9 cellular contexts compared by ENCODE assay signal in the genomic region with DNA sequence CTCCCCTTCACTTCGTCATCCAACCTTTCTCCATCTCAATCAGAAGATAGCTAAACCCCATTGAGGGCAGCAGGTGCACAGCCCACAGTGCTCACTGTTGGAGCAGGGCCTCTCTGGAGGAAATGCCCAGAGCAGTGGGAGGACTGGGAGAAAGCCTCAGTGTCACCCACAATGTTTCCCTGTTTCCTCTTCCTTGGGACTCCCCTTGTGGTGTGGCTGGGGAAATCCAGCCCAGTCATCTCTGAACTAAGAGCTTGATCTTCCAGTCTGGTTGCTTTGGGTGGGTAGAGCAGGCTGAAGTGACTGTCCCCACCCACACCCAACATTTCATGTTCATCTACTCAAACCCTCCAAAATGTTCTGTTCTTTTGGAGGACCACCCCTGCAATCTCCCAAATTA. TPM values are rescaled to one million over a fixed set of nuclear protein-coding genes. Genes with fewer than 3 reads are reported as not detected.
DNase-seq lines count a peak whose midpoint lies in the region; ATAC-seq, FAIRE-seq and TF ChIP-seq lines count a peak whose summit lies in the region.
"Had no signal": no experiment of that assay in that cellular context is flagged by ENCODE, and none has a peak within 500 bp of the region (broad histone marks: within the 10 kb centered on the region; RNA-seq: fewer than 3 reads in every experiment).

No MANE protein-coding gene starts in this region.

- no peak overlapping the region for H3K23ac ChIP-seq in neuronal stem cell (ENCODE audit: low read depth, low read length, poor library complexity)

- H2BK5ac ChIP-seq in neuronal stem cell (ENCODE audit: low read length): no peak overlapping the region

- H3K79me2 ChIP-seq in osteoblast (ENCODE audit: insufficient read depth, low read length): no peaks in the 10 kb centered on the region
- H3K79me2 ChIP-seq: parathyroid adenoma had no signal

- no peak overlapping the region for H3K4ac ChIP-seq in neuronal stem cell (ENCODE audit: low read length)

- no peak for TF ChIP-seq POLR2A in GM18505 (IDR thresholded peaks at IDR 0.05; ENCODE audit: borderline replicate concordance, extremely low read depth, insufficient read depth, insufficient read length)

- peak; percentile 86 for DNase-seq in activated CD4-positive, alpha-beta T cell treated with anti-CD3 and anti-CD28 coated beads for 48 hours
- DNase-seq in osteoblast (ENCODE audit: insufficient read length, low spot score, missing footprints) (no peak), neuronal stem cell (ENCODE audit: low spot score) (no peak), RCC 7860 (ENCODE audit: low spot score) (no peak), NCI-H345 (lab: John Stamatoyannopoulos, UW) (no peak), NCI-H1417 treated with DMSO at 0.1 percent for 48 hours (lab: John Stamatoyannopoulos, UW) (no peak)

- H2BK120ac ChIP-seq in neuronal stem cell (ENCODE audit: low read depth, low read length): no peak overlapping the region

- H3K4me3 ChIP-seq in osteoblast (ENCODE audit: insufficient read depth, low read length) (no peak overlapping the region), neuronal stem cell (ENCODE audit: low read length in 2 of 2) (no peak overlapping the region)

- no peak overlapping the region for H3K14ac ChIP-seq in neuronal stem cell (ENCODE audit: low read length)

- WGBS in neuronal stem cell (ENCODE audit: extremely low coverage in 2 of 2, insufficient read length in 2 of 2, insufficient replicate concordance in 1 of 2), 2 donors: no CpG with 5 or more reads among the region's 1 CpG

- H3K9me3 ChIP-seq in osteoblast (ENCODE audit: low read depth, low read length): no peaks in the 10 kb centered on the region
- H3K9me3 ChIP-seq in neuronal stem cell (replicated peaks in 1 of 2; ENCODE audit: control insufficient read depth in 2 of 2, insufficient read depth in 1 of 2, low read depth in 1 of 2, low read length in 2 of 2): no peaks in the 10 kb centered on the region

- no peaks in the 10 kb centered on the region for H3K36me3 ChIP-seq in osteoblast (ENCODE audit: insufficient read depth, low read length)
- no peaks in the 10 kb centered on the region for H3K36me3 ChIP-seq in neuronal stem cell (replicated peaks in 1 of 2; ENCODE audit: control insufficient read depth in 2 of 2, insufficient read depth in 2 of 2, low read length in 2 of 2)

- no peak overlapping the region for H4K91ac ChIP-seq in neuronal stem cell (ENCODE audit: low read depth, low read length, poor library complexity)

- H3K18ac ChIP-seq in neuronal stem cell (ENCODE audit: low read length): no peak overlapping the region

- no peak overlapping the region for H2AFZ ChIP-seq in osteoblast (ENCODE audit: low read length)
- H2AFZ ChIP-seq in neuronal stem cell (ENCODE audit: low read length): no peak overlapping the region
- H2AFZ ChIP-seq: parathyroid adenoma had no signal

- H2AK5ac ChIP-seq in neuronal stem cell (ENCODE audit: low read depth, low read length): no peak overlapping the region

- H3K4me2 ChIP-seq in osteoblast (ENCODE audit: insufficient read depth, low read length) (no peak overlapping the region), neuronal stem cell (ENCODE audit: insufficient read depth, low read length, poor library complexity, severe bottlenecking) (no peak overlapping the region)

- H4K8ac ChIP-seq in neuronal stem cell (ENCODE audit: low read depth, low read length): no peak overlapping the region

- TF ChIP-seq CTCF in osteoblast (IDR thresholded peaks at IDR 0.05; ENCODE audit: extremely low read depth, low read depth, low read length): peak; percentile 30

- no peaks in the 10 kb centered on the region for H3K27me3 ChIP-seq in osteoblast (ENCODE audit: insufficient read depth, low read length)
- H3K27me3 ChIP-seq in neuronal stem cell (ENCODE audit: control insufficient read depth in 3 of 3, insufficient read depth in 3 of 3, low read depth in 1 of 3, low read length in 3 of 3): peaks cover 0 to 4% (median 0%) of the 10 kb centered on the region in 3 experiments

- no peak overlapping the region for H2BK12ac ChIP-seq in neuronal stem cell (ENCODE audit: low read length)

- no peak for FAIRE-seq in RCC 7860 (lab: Jason Lieb, UNC)

- H3K4me1 ChIP-seq in osteoblast (ENCODE audit: insufficient read depth, low read length) (peaks cover 8% of the 10 kb centered on the region), neuronal stem cell (ENCODE audit: control insufficient read depth in 2 of 2, insufficient read depth in 1 of 2, low read depth in 1 of 2, low read length in 2 of 2) (peaks cover 0 to 1% of the 10 kb centered on the region in 2 donors)
- H3K4me1 ChIP-seq: parathyroid adenoma had no signal

- no peak overlapping the region for H3K27ac ChIP-seq in osteoblast (ENCODE audit: low read depth, low read length)
- no peak overlapping the region for H3K27ac ChIP-seq in neuronal stem cell (replicated peaks; ENCODE audit: low read length)
- H3K27ac ChIP-seq: parathyroid adenoma had no signal

- H3K9ac ChIP-seq in neuronal stem cell (ENCODE audit: low read depth, low read length, poor library complexity): no peak overlapping the region
- H3K9ac ChIP-seq: parathyroid adenoma had no signal

- no peak overlapping the region for H2BK15ac ChIP-seq in neuronal stem cell (ENCODE audit: low read length)

- H4K20me1 ChIP-seq in osteoblast (ENCODE audit: insufficient read depth, low read length): no peaks in the 10 kb centered on the region

- no peaks in the 10 kb centered on the region for H3K79me1 ChIP-seq in neuronal stem cell (ENCODE audit: low read depth, low read length)

- ATAC-seq in GM18505 (IDR thresholded peaks at IDR 0.05; ENCODE audit: unreplicated experiment): peak; percentile 46
- ATAC-seq in HG02642 (IDR thresholded peaks at IDR 0.05; ENCODE audit: poor library complexity, unreplicated experiment): peak; percentile 57

RNA-seq across cellular contexts. Expression of a gene that starts 29.8 kb away (rescaled TPM):
- 12.3 and 17.7 TPM in 2 replicates for total RNA-seq in osteoblast
- polyA plus RNA-seq in neuronal stem cell (2013, experiment 1 of 2): 27.9 TPM
- 28.0 TPM for polyA plus RNA-seq in neuronal stem cell (2013, experiment 2 of 2)
